ENCODE assay signal across 10 cellular contexts in genomic region chr20:49320460-49320859, GRCh38. TPM values are rescaled to one million over a fixed set of nuclear protein-coding genes. Genes with fewer than 3 reads are reported as not detected.
DNase-seq lines count a peak whose midpoint lies in the region; ATAC-seq, FAIRE-seq and TF ChIP-seq lines count a peak whose summit lies in the region.
"Had no signal": no experiment of that assay in that cellular context is flagged by ENCODE, and none has a peak within 500 bp of the region (broad histone marks: within the 10 kb centered on the region; RNA-seq: fewer than 3 reads in every experiment).

No MANE protein-coding gene starts in this region.

- peaks cover 37% of the 10 kb centered on the region for H3K4me1 Mint-ChIP-seq in activated T-helper 1 cell treated with anti-CD3 and anti-CD28 coated beads, Interleukin-12 subunit alpha, Interleukin-12 subunit beta, Interleukin-2, Interleukin-4 antibody, amounts not matched to agents 30 ng/mL and 10 ng/mL and 1 ng/mL, durations not matched to agents 14 hours and 24 hours and 36 hours (ENCODE audit: low read depth)

- no peak overlapping the region for H3K4me3 Mint-ChIP-seq in activated T-helper 1 cell treated with anti-CD3 and anti-CD28 coated beads, Interleukin-12 subunit alpha, Interleukin-12 subunit beta, Interleukin-2, Interleukin-4 antibody, amounts not matched to agents 30 ng/mL and 10 ng/mL and 1 ng/mL, durations not matched to agents 14 hours and 24 hours and 36 hours

- no peak overlapping the region for H3K27ac ChIP-seq in pancreas
- H3K27ac ChIP-seq: BLaER1 had no signal

- peaks cover 0 to 7% (median 6%) of the 10 kb centered on the region in 3 donors for H3K4me1 ChIP-seq in pancreas

- no peaks in the 10 kb centered on the region for H3K9me3 Mint-ChIP-seq in activated T-helper 1 cell treated with anti-CD3 and anti-CD28 coated beads, Interleukin-12 subunit alpha, Interleukin-12 subunit beta, Interleukin-2, Interleukin-4 antibody, amounts not matched to agents 30 ng/mL and 10 ng/mL and 1 ng/mL, durations not matched to agents 14 hours and 24 hours and 36 hours

- no peak overlapping the region for H3K4me3 ChIP-seq in pancreas
- H3K4me3 ChIP-seq: BLaER1, smooth muscle cell had no signal

- ATAC-seq in pancreas (peak in 3 of 4 donors; percentile 24 to 53 (median 43)), HG03095 (IDR thresholded peaks at IDR 0.05; ENCODE audit: unreplicated experiment) (no peak)

- H3K27me3 Mint-ChIP-seq in activated T-helper 1 cell treated with anti-CD3 and anti-CD28 coated beads, Interleukin-12 subunit alpha, Interleukin-12 subunit beta, Interleukin-2, Interleukin-4 antibody, amounts not matched to agents 30 ng/mL and 10 ng/mL and 1 ng/mL, durations not matched to agents 14 hours and 24 hours and 36 hours (ENCODE audit: insufficient read depth) = peaks cover 61% of the 10 kb centered on the region

- no peaks in the 10 kb centered on the region for H3K36me3 ChIP-seq in pancreas
- H3K36me3 ChIP-seq: BLaER1 had no signal

- peak in 2 of 3 experiments; percentile 15 to 57 for DNase-seq in NCI-H1417 (lab: John Stamatoyannopoulos, UW)
- no peak for DNase-seq in NCI-H1417 treated with DMSO at 0.1 percent for 48 hours (lab: John Stamatoyannopoulos, UW)
- DNase-seq in NCI-H2171 treated with DMSO at 0.1 percent for 48 hours (lab: John Stamatoyannopoulos, UW) = peak; percentile 62
- peak; percentile 62 for DNase-seq in dermis blood vessel endothelial cell
- no peak for DNase-seq in pancreas
- no peak for DNase-seq in activated T-helper 1 cell treated with anti-CD3 and anti-CD28 coated beads, Interleukin-12 subunit alpha, Interleukin-12 subunit beta, Interleukin-2, Interleukin-4 antibody, amounts not matched to agents 30 ng/mL and 10 ng/mL and 1 ng/mL, durations not matched to agents 14 hours and 24 hours and 36 hours (ENCODE audit: low spot score)
- DNase-seq in NCI-H187 (lab: John Stamatoyannopoulos, UW) = no peak

- H3K36me3 Mint-ChIP-seq in activated T-helper 1 cell treated with anti-CD3 and anti-CD28 coated beads, Interleukin-12 subunit alpha, Interleukin-12 subunit beta, Interleukin-2, Interleukin-4 antibody, amounts not matched to agents 30 ng/mL and 10 ng/mL and 1 ng/mL, durations not matched to agents 14 hours and 24 hours and 36 hours (ENCODE audit: low read depth) = no peaks in the 10 kb centered on the region

- H3K9me3 ChIP-seq in pancreas = no peaks in the 10 kb centered on the region

- intact Hi-C loops in pancreas (cut with DNase I) = loop anchor here in 1 of 3 donors (10.0 kb wide), 1 partner anchor 76 kb away; no protein-coding TSS in a partner anchor
- intact Hi-C loops in activated T-helper 1 cell treated with anti-CD3 and anti-CD28 coated beads, Interleukin-12 subunit alpha, Interleukin-12 subunit beta, Interleukin-2, Interleukin-4 antibody, amounts not matched to agents 30 ng/mL and 10 ng/mL and 1 ng/mL, durations not matched to agents 14 hours and 24 hours and 36 hours (cut with micrococcal nuclease) = no loop called here

- 0 to 2% methylated on average over 1 of the region's 1 CpG for WGBS in pancreas, 2 donors

- peak in 1 of 4 donors; percentile 13 for TF ChIP-seq CTCF in pancreas (IDR thresholded peaks at IDR 0.05)

- H3K27me3 ChIP-seq in pancreas = peaks cover 0 to 15% (median 5%) of the 10 kb centered on the region in 4 donors

- no peak overlapping the region for H3K27ac Mint-ChIP-seq in activated T-helper 1 cell treated with anti-CD3 and anti-CD28 coated beads, Interleukin-12 subunit alpha, Interleukin-12 subunit beta, Interleukin-2, Interleukin-4 antibody, amounts not matched to agents 30 ng/mL and 10 ng/mL and 1 ng/mL, durations not matched to agents 14 hours and 24 hours and 36 hours

- no peak for FAIRE-seq in pancreas (lab: Jason Lieb, UNC)

RNA-seq across cellular contexts. Expression of gene ZNFX1, which starts 42.6 kb away (rescaled TPM):
- total RNA-seq in dermis blood vessel endothelial cell (47.0 and 48.0 TPM in 2 replicates), pancreas (10 to 100 TPM in 2 of 6 donors, 1 to 10 TPM in 4; 5.9 to 15.7 (median 7.2) TPM)
- 1 to 10 TPM; 4.3 to 6.2 TPM for polyA plus RNA-seq in pancreas
- 68.9 and 70.4 TPM in 2 replicates for total RNA-seq in activated T-helper 1 cell treated with anti-CD3 and anti-CD28 coated beads, Interleukin-12 subunit alpha, Interleukin-12 subunit beta, Interleukin-2, Interleukin-4 antibody, amounts not matched to agents 30 ng/mL and 10 ng/mL and 1 ng/mL, durations not matched to agents 14 hours and 24 hours and 36 hours

Comparison
In these comparisons a context has a peak if more than half of its experiments do, and no peak if none do; other contexts are left out.
1. DNase-seq: peak in NCI-H1417 (2 of 3), NCI-H2171 treated with DMSO at 0.1 percent for 48 hours (single experiment) and dermis blood vessel endothelial cell (single experiment); none in NCI-H1417 treated with DMSO at 0.1 percent for 48 hours (single experiment), pancreas (0 of 6), activated T-helper 1 cell treated with anti-CD3 and anti-CD28 coated beads, Interleukin-12 subunit alpha, Interleukin-12 subunit beta, Interleukin-2, Interleukin-4 antibody, amounts not matched to agents 30 ng/mL and 10 ng/mL and 1 ng/mL, durations not matched to agents 14 hours and 24 hours and 36 hours (single experiment) and NCI-H187 (0 of 2).